2 cellular contexts compared by ENCODE assay signal in the genomic region with DNA sequence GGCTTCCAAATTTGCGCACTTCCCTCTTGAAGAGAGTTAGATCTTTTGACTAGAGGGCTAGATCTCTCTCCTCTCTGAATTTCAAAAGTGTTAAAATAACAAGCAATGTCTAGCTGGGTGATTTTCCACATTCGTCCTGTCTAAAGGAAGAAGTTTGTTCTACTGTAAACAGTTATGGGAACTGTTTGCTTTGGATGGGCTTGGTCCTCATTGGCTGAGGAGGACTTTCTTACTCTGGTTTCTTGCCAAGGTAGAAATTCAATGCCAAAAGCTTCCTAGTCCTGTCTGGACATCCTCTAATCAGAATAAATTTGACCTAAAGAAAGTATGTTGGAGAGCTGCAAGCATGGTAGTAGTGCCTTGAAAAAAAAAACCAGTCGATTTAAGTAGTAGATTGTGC.
TF ChIP-seq lines count a peak whose summit lies in the region.

No MANE protein-coding gene starts in this region.

TF ChIP-seq in A549, 52 proteins besides CTCF, POLR2A, EP300 and RAD21:
- TF ChIP-seq SMC3 (IDR thresholded peaks at IDR 0.05): no peak
- no peak for TF ChIP-seq JUNB (IDR thresholded peaks at IDR 0.05)
- TF ChIP-seq JUN (IDR thresholded peaks at IDR 0.05): no peak
- no peak for TF ChIP-seq KDM5A (IDR thresholded peaks at IDR 0.05)
- TF ChIP-seq, protein P1, sequence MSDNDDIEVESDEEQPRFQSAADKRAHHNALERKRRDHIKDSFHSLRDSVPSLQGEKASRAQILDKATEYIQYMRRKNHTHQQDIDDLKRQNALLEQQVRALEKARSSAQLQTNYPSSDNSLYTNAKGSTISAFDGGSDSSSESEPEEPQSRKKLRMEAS (IDR thresholded peaks at IDR 0.05): no peak
- TF ChIP-seq NPAS2 (CRISPR knock-in tag; IDR thresholded peaks at IDR 0.05; ENCODE audit: borderline replicate concordance): no peak
- TF ChIP-seq, protein P2, sequence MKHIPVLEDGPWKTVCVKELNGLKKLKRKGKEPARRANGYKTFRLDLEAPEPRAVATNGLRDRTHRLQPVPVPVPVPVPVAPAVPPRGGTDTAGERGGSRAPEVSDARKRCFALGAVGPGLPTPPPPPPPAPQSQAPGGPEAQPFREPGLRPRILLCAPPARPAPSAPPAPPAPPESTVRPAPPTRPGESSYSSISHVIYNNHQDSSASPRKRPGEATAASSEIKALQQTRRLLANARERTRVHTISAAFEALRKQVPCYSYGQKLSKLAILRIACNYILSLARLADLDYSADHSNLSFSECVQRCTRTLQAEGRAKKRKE (CRISPR knock-in tag; IDR thresholded peaks at IDR 0.05; ENCODE audit: low read depth): no peak
- TF ChIP-seq HOXA7 (CRISPR knock-in tag; IDR thresholded peaks at IDR 0.05): no peak
- TF ChIP-seq HOXB5 (CRISPR knock-in tag; IDR thresholded peaks at IDR 0.05): no peak
- no peak for TF ChIP-seq MYC (IDR thresholded peaks at IDR 0.05; ENCODE audit: borderline replicate concordance, low read length)
- no peak for TF ChIP-seq ZFP36 (IDR thresholded peaks at IDR 0.05; ENCODE audit: borderline replicate concordance, partially characterized antibody)
- TF ChIP-seq HMGXB4 (CRISPR knock-in tag; IDR thresholded peaks at IDR 0.05; ENCODE audit: borderline replicate concordance): no peak
- no peak for TF ChIP-seq CEBPB (IDR thresholded peaks at IDR 0.05)
- TF ChIP-seq HOXB13 (CRISPR knock-in tag; IDR thresholded peaks at IDR 0.05; ENCODE audit: low read depth): no peak

TF ChIP-seq in SK-N-SH, 30 proteins besides CTCF, POLR2A, EP300 and RAD21:
- TF ChIP-seq, protein P3, sequence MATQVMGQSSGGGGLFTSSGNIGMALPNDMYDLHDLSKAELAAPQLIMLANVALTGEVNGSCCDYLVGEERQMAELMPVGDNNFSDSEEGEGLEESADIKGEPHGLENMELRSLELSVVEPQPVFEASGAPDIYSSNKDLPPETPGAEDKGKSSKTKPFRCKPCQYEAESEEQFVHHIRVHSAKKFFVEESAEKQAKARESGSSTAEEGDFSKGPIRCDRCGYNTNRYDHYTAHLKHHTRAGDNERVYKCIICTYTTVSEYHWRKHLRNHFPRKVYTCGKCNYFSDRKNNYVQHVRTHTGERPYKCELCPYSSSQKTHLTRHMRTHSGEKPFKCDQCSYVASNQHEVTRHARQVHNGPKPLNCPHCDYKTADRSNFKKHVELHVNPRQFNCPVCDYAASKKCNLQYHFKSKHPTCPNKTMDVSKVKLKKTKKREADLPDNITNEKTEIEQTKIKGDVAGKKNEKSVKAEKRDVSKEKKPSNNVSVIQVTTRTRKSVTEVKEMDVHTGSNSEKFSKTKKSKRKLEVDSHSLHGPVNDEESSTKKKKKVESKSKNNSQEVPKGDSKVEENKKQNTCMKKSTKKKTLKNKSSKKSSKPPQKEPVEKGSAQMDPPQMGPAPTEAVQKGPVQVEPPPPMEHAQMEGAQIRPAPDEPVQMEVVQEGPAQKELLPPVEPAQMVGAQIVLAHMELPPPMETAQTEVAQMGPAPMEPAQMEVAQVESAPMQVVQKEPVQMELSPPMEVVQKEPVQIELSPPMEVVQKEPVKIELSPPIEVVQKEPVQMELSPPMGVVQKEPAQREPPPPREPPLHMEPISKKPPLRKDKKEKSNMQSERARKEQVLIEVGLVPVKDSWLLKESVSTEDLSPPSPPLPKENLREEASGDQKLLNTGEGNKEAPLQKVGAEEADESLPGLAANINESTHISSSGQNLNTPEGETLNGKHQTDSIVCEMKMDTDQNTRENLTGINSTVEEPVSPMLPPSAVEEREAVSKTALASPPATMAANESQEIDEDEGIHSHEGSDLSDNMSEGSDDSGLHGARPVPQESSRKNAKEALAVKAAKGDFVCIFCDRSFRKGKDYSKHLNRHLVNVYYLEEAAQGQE (IDR thresholded peaks at IDR 0.05; ENCODE audit: low read depth, low read length): no peak
- TF ChIP-seq NRF1 (IDR thresholded peaks at IDR 0.05; ENCODE audit: low read depth, low read length) (no peak), GATA2 (CRISPR knock-in tag; IDR thresholded peaks at IDR 0.05) (no peak), RFX5 (IDR thresholded peaks at IDR 0.05; ENCODE audit: low read length) (no peak), YY1 (IDR thresholded peaks at IDR 0.05; ENCODE audit: low read depth) (no peak), IRF3 (IDR thresholded peaks at IDR 0.05; ENCODE audit: low read depth, low read length) (no peak), TEAD4 (IDR thresholded peaks at IDR 0.05; ENCODE audit: borderline replicate concordance, insufficient read depth) (no peak), TCF12 (IDR thresholded peaks at IDR 0.05) (no peak), JUND (IDR thresholded peaks at IDR 0.05) (no peak), FOXJ3 (CRISPR knock-in tag; IDR thresholded peaks at IDR 0.05) (no peak), MEF2A (IDR thresholded peaks at IDR 0.05; ENCODE audit: borderline replicate concordance, low read depth) (no peak), SIN3A (IDR thresholded peaks at IDR 0.05; ENCODE audit: borderline replicate concordance, low read depth, low read length) (no peak), RCOR1 (IDR thresholded peaks at IDR 0.05; ENCODE audit: low read length) (no peak), CHD2 (IDR thresholded peaks at IDR 0.05; ENCODE audit: low read length, partially characterized antibody) (no peak), TAF1 (IDR thresholded peaks at IDR 0.05; ENCODE audit: borderline replicate concordance, low read depth, low read length) (no peak), ELF1 (IDR thresholded peaks at IDR 0.05) (no peak), SMC3 (IDR thresholded peaks at IDR 0.05; ENCODE audit: low read depth, low read length) (no peak)
- TF ChIP-seq, protein P4, sequence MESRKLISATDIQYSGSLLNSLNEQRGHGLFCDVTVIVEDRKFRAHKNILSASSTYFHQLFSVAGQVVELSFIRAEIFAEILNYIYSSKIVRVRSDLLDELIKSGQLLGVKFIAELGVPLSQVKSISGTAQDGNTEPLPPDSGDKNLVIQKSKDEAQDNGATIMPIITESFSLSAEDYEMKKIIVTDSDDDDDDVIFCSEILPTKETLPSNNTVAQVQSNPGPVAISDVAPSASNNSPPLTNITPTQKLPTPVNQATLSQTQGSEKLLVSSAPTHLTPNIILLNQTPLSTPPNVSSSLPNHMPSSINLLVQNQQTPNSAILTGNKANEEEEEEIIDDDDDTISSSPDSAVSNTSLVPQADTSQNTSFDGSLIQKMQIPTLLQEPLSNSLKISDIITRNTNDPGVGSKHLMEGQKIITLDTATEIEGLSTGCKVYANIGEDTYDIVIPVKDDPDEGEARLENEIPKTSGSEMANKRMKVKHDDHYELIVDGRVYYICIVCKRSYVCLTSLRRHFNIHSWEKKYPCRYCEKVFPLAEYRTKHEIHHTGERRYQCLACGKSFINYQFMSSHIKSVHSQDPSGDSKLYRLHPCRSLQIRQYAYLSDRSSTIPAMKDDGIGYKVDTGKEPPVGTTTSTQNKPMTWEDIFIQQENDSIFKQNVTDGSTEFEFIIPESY (IDR thresholded peaks at IDR 0.05; ENCODE audit: borderline replicate concordance, low read depth): no peak
- TF ChIP-seq, protein P1 (IDR thresholded peaks at IDR 0.05; ENCODE audit: low read depth): no peak
